ENCODE assay signal across 19 cellular contexts in genomic region chr5:88756953-88757352, GRCh38.
DNase-seq lines count a peak whose midpoint lies in the region; ATAC-seq and TF ChIP-seq lines count a peak whose summit lies in the region.
"Had no signal": no experiment of that assay in that cellular context is flagged by ENCODE, and none has a peak within 500 bp of the region (broad histone marks: within the 10 kb centered on the region; RNA-seq: fewer than 3 reads in every experiment).

No MANE protein-coding gene starts in this region.

- H3K36me3 Mint-ChIP-seq in IgD-negative memory B cell: peaks cover 4% of the 10 kb centered on the region

- H3K4me1 ChIP-seq in gastrocnemius medialis (peaks cover 7 to 23% of the 10 kb centered on the region in 2 donors), body of pancreas (no peaks in the 10 kb centered on the region)

- H3K36me3 ChIP-seq in gastrocnemius medialis (peaks cover 0 to 25% of the 10 kb centered on the region in 2 donors), body of pancreas (replicated peaks in 1 of 2; ENCODE audit: insufficient read depth in 1 of 2, low read depth in 2 of 2) (no peaks in the 10 kb centered on the region)

- H3K4me1 Mint-ChIP-seq in IgD-negative memory B cell: peaks cover 6 to 23% (median 12%) of the 10 kb centered on the region in 3 donors

- ATAC-seq in GM18861 (IDR thresholded peaks at IDR 0.05; ENCODE audit: unreplicated experiment) (peak; percentile 37), GM19463 (IDR thresholded peaks at IDR 0.05; ENCODE audit: unreplicated experiment) (peak; percentile 52), gastrocnemius medialis (no peak), body of pancreas (no peak), HG03108 (IDR thresholded peaks at IDR 0.05; ENCODE audit: unreplicated experiment) (no peak), HG03520 (IDR thresholded peaks at IDR 0.05; ENCODE audit: unreplicated experiment) (no peak)
- ATAC-seq: GM23338 had no signal

- H3K27me3 Mint-ChIP-seq in IgD-negative memory B cell: no peaks in the 10 kb centered on the region

- DNase-seq in gastrocnemius medialis (no peak), body of pancreas (no peak), globus pallidus (ENCODE audit: low spot score) (no peak)
- DNase-seq: COR-L47, GF-D8, IMR-90, Kasumi-1, MM.1S, NCI-H1092 treated with DMSO at 0.1 percent for 48 hours, NCI-H2081 treated with DMSO at 0.1 percent for 48 hours, NCI-H524, SHP77, SK-N-SH had no signal

- H3K4me3 Mint-ChIP-seq in IgD-negative memory B cell: no peak overlapping the region
- H3K4me3 Mint-ChIP-seq: GM23338 had no signal

- peak overlapping the region in 2 of 3 donors; percentile 68 to 84 for H3K27ac Mint-ChIP-seq in IgD-negative memory B cell
- H3K27ac Mint-ChIP-seq: GM23338 had no signal

- H3K9me3 ChIP-seq in gastrocnemius medialis: no peaks in the 10 kb centered on the region
- H3K9me3 ChIP-seq in body of pancreas: no peaks in the 10 kb centered on the region
- H3K9me3 ChIP-seq: SK-N-SH had no signal

- TF ChIP-seq POLR2A in gastrocnemius medialis (IDR thresholded peaks at IDR 0.05): no peak
- TF ChIP-seq POLR2A in body of pancreas (IDR thresholded peaks at IDR 0.05): no peak

- H3K4me3 ChIP-seq in gastrocnemius medialis (no peak overlapping the region), body of pancreas (no peak overlapping the region)
- H3K4me3 ChIP-seq: GM23338 had no signal

- in situ Hi-C loops in gastrocnemius medialis (cut with MboI; ENCODE audit: low sequenced_read_pairs in 4 of 4): no loop called here

- no peaks in the 10 kb centered on the region for H3K27me3 ChIP-seq in gastrocnemius medialis
- no peaks in the 10 kb centered on the region for H3K27me3 ChIP-seq in body of pancreas

- no peak for TF ChIP-seq CTCF in gastrocnemius medialis (IDR thresholded peaks at IDR 0.05 in 4 of 5, conservative IDR thresholded peaks at IDR 0.05 in 1 of 5)
- no peak for TF ChIP-seq CTCF in body of pancreas (IDR thresholded peaks at IDR 0.05)

- intact Hi-C loops in gastrocnemius medialis (cut with DNase I; ENCODE audit: low total_unique reads) (no loop called here), body of pancreas (cut with DNase I) (no loop called here)

- H3K27ac ChIP-seq in gastrocnemius medialis (peak overlapping the region; percentile 37 to 88 (median 56)), body of pancreas (no peak overlapping the region)

- 88 to 90% methylated on average over 3 of the region's 3 CpGs for WGBS in body of pancreas, 2 donors

- H3K9me3 Mint-ChIP-seq in IgD-negative memory B cell: no peaks in the 10 kb centered on the region
- H3K9me3 Mint-ChIP-seq: GM23338 had no signal

Comparison
In these comparisons a context has a peak if more than half of its experiments do, and no peak if none do; other contexts are left out.
1. ATAC-seq: peak in GM18861 (single experiment) and GM19463 (single experiment); none in gastrocnemius medialis (0 of 2), body of pancreas (single experiment), HG03108 (single experiment) and HG03520 (single experiment).
2. H3K27ac ChIP-seq: peak in gastrocnemius medialis (4 of 4); none in body of pancreas (0 of 4).